In genomic region chr14:69719501-69719951, GRCh38 we compare ENCODE assay signal across 9 cellular contexts. TPM values are rescaled to one million over a fixed set of nuclear protein-coding genes. Genes with fewer than 3 reads are reported as not detected.
DNase-seq lines count a peak whose midpoint lies in the region; ATAC-seq and TF ChIP-seq lines count a peak whose summit lies in the region.
"Had no signal": no experiment of that assay in that cellular context is flagged by ENCODE, and none has a peak within 500 bp of the region (broad histone marks: within the 10 kb centered on the region; RNA-seq: fewer than 3 reads in every experiment).

No MANE protein-coding gene starts in this region.

- H3K27me3 ChIP-seq in H9 (ENCODE audit: insufficient read depth, low read length) (no peaks in the 10 kb centered on the region), adrenal gland (no peaks in the 10 kb centered on the region)

- no peak overlapping the region for H3K14ac ChIP-seq in H9 (ENCODE audit: insufficient read depth, low read length)

- no peak for TF ChIP-seq CTCF in H9 (conservative IDR thresholded peaks at IDR 0.05)
- no peak for TF ChIP-seq CTCF in adrenal gland (IDR thresholded peaks at IDR 0.05)

- no peak overlapping the region for H4K5ac ChIP-seq in H9 (ENCODE audit: insufficient read length, low read depth, low read length)

- H3K4me2 ChIP-seq in H9 (ENCODE audit: insufficient read depth, insufficient read length, low read length), result no peak overlapping the region

- H3K79me1 ChIP-seq in H9 (ENCODE audit: insufficient read depth, low read depth, low read length, poor library complexity, severe bottlenecking), result no peaks in the 10 kb centered on the region

- no peak overlapping the region for H2BK15ac ChIP-seq in H9 (ENCODE audit: low read depth, low read length)

- no peak overlapping the region for H3K56ac ChIP-seq in H9 (ENCODE audit: insufficient read length, low read depth, low read length)

- no peak overlapping the region for H2AFZ ChIP-seq in H9 (ENCODE audit: low read length)

- H3K18ac ChIP-seq in H9 (ENCODE audit: insufficient read length, low read depth, low read length), result no peak overlapping the region

- H2AK5ac ChIP-seq in H9 (ENCODE audit: insufficient read length, low read length), result no peak overlapping the region

- no peak overlapping the region for H3T11ph ChIP-seq in H9 (ENCODE audit: low read length)

- H3K9me3 ChIP-seq in H9 (ENCODE audit: control insufficient read depth, low read depth, low read length), result no peaks in the 10 kb centered on the region
- H3K9me3 ChIP-seq in adrenal gland (replicated peaks in 1 of 3), result no peaks in the 10 kb centered on the region

- H4K20me1 ChIP-seq in H9 (ENCODE audit: control insufficient read depth, insufficient read depth, insufficient read length), result no peaks in the 10 kb centered on the region

- no peaks in the 10 kb centered on the region for H3K27me3 Mint-ChIP-seq in H9 (ENCODE audit: low read depth)
- H3K27me3 Mint-ChIP-seq in stimulated activated naive CD8-positive, alpha-beta T cell treated with anti-CD3 and anti-CD28 coated beads, Interleukin-15, amount 100 ng/mL, for 72 hours, result no peaks in the 10 kb centered on the region
- H3K27me3 Mint-ChIP-seq: activated B cell treated with CpG ODN at 0.5 μM for 24 hours had no signal

- intact Hi-C loops in adrenal gland (cut with DNase I), result no loop called here
- intact Hi-C loops in left cardiac atrium (cut with DNase I), result loop anchor here in 1 of 2 donors (5.0 kb wide), 1 partner anchor 107 kb away; the partner anchor contains the start of gene SUSD6

- no peak overlapping the region for H4K91ac ChIP-seq in H9 (ENCODE audit: insufficient read length, low read depth, low read length)

- no peaks in the 10 kb centered on the region; a peak in 1 of 7 replicates for H3K36me3 Mint-ChIP-seq in H9 (ENCODE audit: insufficient read depth in 1 of 3, low read depth in 3 of 3)

- H3K27ac Mint-ChIP-seq in H9, result 0 out of 7 replicates have a peak overlapping the region, but pooled peaks of 1 of the 3 experiments have one; percentile 14
- H3K27ac Mint-ChIP-seq in stimulated activated naive CD8-positive, alpha-beta T cell treated with anti-CD3 and anti-CD28 coated beads, Interleukin-15, amount 100 ng/mL, for 72 hours, result no peak overlapping the region
- H3K27ac Mint-ChIP-seq: activated B cell treated with CpG ODN at 0.5 μM for 24 hours had no signal

- no peaks in the 10 kb centered on the region; the same call in 1 of the 2 replicates for H3K4me1 ChIP-seq in H9 (ENCODE audit: insufficient read depth, low read length)
- peaks cover 9 to 48% of the 10 kb centered on the region in 2 donors for H3K4me1 ChIP-seq in adrenal gland (replicated peaks in 1 of 2)

- TF ChIP-seq POLR2A in adrenal gland (IDR thresholded peaks at IDR 0.05), result no peak

- no peak overlapping the region for H3K23ac ChIP-seq in H9 (ENCODE audit: insufficient read length, low read depth, low read length)

- no peak overlapping the region for H2BK5ac ChIP-seq in H9 (ENCODE audit: insufficient read length, low read length)

- ATAC-seq in left cardiac atrium (peak; percentile 31 to 80), HG03521 (IDR thresholded peaks at IDR 0.05; ENCODE audit: unreplicated experiment) (no peak)
- no peak for ATAC-seq in stimulated activated naive CD8-positive, alpha-beta T cell treated with anti-CD3 and anti-CD28 coated beads, Interleukin-15, amount 100 ng/mL, for 72 hours

- H3K79me2 ChIP-seq in H9 (ENCODE audit: insufficient read depth, low read length), result no peaks in the 10 kb centered on the region

- no peak overlapping the region for H2BK12ac ChIP-seq in H9 (ENCODE audit: insufficient read length, low read depth, low read length)

- peak; percentile 40 for DNase-seq in H9
- DNase-seq in adrenal gland, result peak in 6 of 7 donors; percentile 36 to 89 (median 70)
- peak; percentile 71 for DNase-seq in left cardiac atrium
- DNase-seq in skeletal muscle cell (ENCODE audit: low read depth), result peak; percentile 97
- no peak for DNase-seq in stimulated activated naive CD8-positive, alpha-beta T cell treated with anti-CD3 and anti-CD28 coated beads, Interleukin-15, amount 100 ng/mL, for 72 hours
- DNase-seq in occipital lobe (lab: John Stamatoyannopoulos, UW), result no peak
- DNase-seq in SIG-M5 (lab: John Stamatoyannopoulos, UW), result no peak
- DNase-seq: activated B cell treated with CpG ODN at 0.5 μM for 24 hours had no signal

- no peaks in the 10 kb centered on the region for H3K36me3 ChIP-seq in adrenal gland (replicated peaks in 1 of 2)

- no CpG with 5 or more reads among the region's 7 CpGs for WGBS in H9 (ENCODE audit: extremely low coverage, insufficient read length, low lambda C conversion rate)
- 52 to 72% (median 53%) methylated on average over 4 to 7 of the region's 7 CpGs for WGBS in adrenal gland, 4 donors

- H3K27ac ChIP-seq in H9 (ENCODE audit: insufficient read length, low read depth, low read length), result no peak overlapping the region
- peak overlapping the region; percentile 14 to 90 (median 60) for H3K27ac ChIP-seq in adrenal gland

- H2BK20ac ChIP-seq in H9 (ENCODE audit: low read depth, low read length, poor library complexity, severe bottlenecking), result no peak overlapping the region

- no peaks in the 10 kb centered on the region for H3K23me2 ChIP-seq in H9 (ENCODE audit: insufficient read length, low read depth, low read length, poor library complexity, severe bottlenecking)

- no peak overlapping the region for H3K9ac ChIP-seq in H9 (ENCODE audit: extremely low read depth, insufficient read length, low read length)

- no peaks in the 10 kb centered on the region for H3K9me3 Mint-ChIP-seq in H9
- no peaks in the 10 kb centered on the region for H3K9me3 Mint-ChIP-seq in stimulated activated naive CD8-positive, alpha-beta T cell treated with anti-CD3 and anti-CD28 coated beads, Interleukin-15, amount 100 ng/mL, for 72 hours
- H3K9me3 Mint-ChIP-seq: activated B cell treated with CpG ODN at 0.5 μM for 24 hours had no signal

- no peak overlapping the region for H3K4me3 ChIP-seq in adrenal gland
- H3K4me3 ChIP-seq in skeletal muscle cell (ENCODE audit: low read depth, low read length), result no peak overlapping the region

- no peak overlapping the region for H3K4ac ChIP-seq in H9 (ENCODE audit: low read depth, low read length)

- peaks cover 29 to 31% of the 10 kb centered on the region in 2 experiments for H3K4me1 Mint-ChIP-seq in H9
- peaks cover 25% of the 10 kb centered on the region for H3K4me1 Mint-ChIP-seq in stimulated activated naive CD8-positive, alpha-beta T cell treated with anti-CD3 and anti-CD28 coated beads, Interleukin-15, amount 100 ng/mL, for 72 hours

- no peak overlapping the region for H3K4me3 Mint-ChIP-seq in H9
- no peak overlapping the region for H3K4me3 Mint-ChIP-seq in stimulated activated naive CD8-positive, alpha-beta T cell treated with anti-CD3 and anti-CD28 coated beads, Interleukin-15, amount 100 ng/mL, for 72 hours
- H3K4me3 Mint-ChIP-seq: activated B cell treated with CpG ODN at 0.5 μM for 24 hours had no signal

- H4K8ac ChIP-seq in H9 (replicated peaks; ENCODE audit: insufficient read length, low read depth, low read length), result no peak overlapping the region

- H2BK120ac ChIP-seq in H9 (ENCODE audit: low read depth, low read length, poor library complexity, severe bottlenecking), result no peak overlapping the region

RNA-seq across cellular contexts. Expression of gene SRSF5, which starts 47.4 kb away (rescaled TPM):
- total RNA-seq in H9 (2021) (364 and 389 TPM in 2 replicates), adrenal gland (100 to 1,000 TPM; 144 to 387 (median 254) TPM), left cardiac atrium (100 to 1,000 TPM; 173 to 284 TPM), occipital lobe (118 TPM)
- 100 to 1,000 TPM; 296 to 912 (median 745) TPM for polyA plus RNA-seq in adrenal gland

Comparison
In these comparisons a context has a peak if more than half of its experiments do, and no peak if none do; other contexts are left out.
1. DNase-seq: peak in H9 (single experiment), adrenal gland (6 of 7), left cardiac atrium (single experiment) and skeletal muscle cell (single experiment); none in stimulated activated naive CD8-positive, alpha-beta T cell treated with anti-CD3 and anti-CD28 coated beads, Interleukin-15, amount 100 ng/mL, for 72 hours (0 of 2), occipital lobe (single experiment) and SIG-M5 (single experiment).
2. ATAC-seq: peak in left cardiac atrium (2 of 2); none in HG03521 (single experiment) and stimulated activated naive CD8-positive, alpha-beta T cell treated with anti-CD3 and anti-CD28 coated beads, Interleukin-15, amount 100 ng/mL, for 72 hours (single experiment).